In genomic region chr17:51850206-51850605, GRCh38 we compare ENCODE assay signal across 18 cellular contexts.
DNase-seq lines count a peak whose midpoint lies in the region; ATAC-seq, FAIRE-seq and TF ChIP-seq lines count a peak whose summit lies in the region.
"Had no signal": no experiment of that assay in that cellular context is flagged by ENCODE, and none has a peak within 500 bp of the region (broad histone marks: within the 10 kb centered on the region; RNA-seq: fewer than 3 reads in every experiment).

No MANE protein-coding gene starts in this region.

- H3K79me1 ChIP-seq in H1 (ENCODE audit: low read depth, low read length): no peaks in the 10 kb centered on the region

- no peak overlapping the region for H3K4ac ChIP-seq in H1 (replicated peaks; ENCODE audit: insufficient read length, low read depth, low read length)

- 63% methylated on average over 4 of the region's 4 CpGs; no CpG with 5 or more reads in 1 of the 2 experiments for WGBS in H1 (ENCODE audit: extremely low coverage in 1 of 2, insufficient coverage in 1 of 2, insufficient read length in 1 of 2, insufficient replicate concordance in 2 of 2, low coverage in 1 of 2, low lambda C conversion rate in 2 of 2, missing lambda C conversion rate in 1 of 2), 2 experiments

- no peak overlapping the region for H4K91ac ChIP-seq in H1 (replicated peaks; ENCODE audit: insufficient read length, low read length)

- no peak overlapping the region for H2AFZ ChIP-seq in OCI-LY1 (ENCODE audit: low read length)
- peak overlapping the region; percentile 76; the same call in 1 of the 2 replicates for H2AFZ ChIP-seq in H1 (ENCODE audit: low read length)

- H3K4me1 ChIP-seq in BE2C (peaks cover 16% of the 10 kb centered on the region), OCI-LY1 (ENCODE audit: insufficient read depth, low read length, severe bottlenecking) (no peaks in the 10 kb centered on the region), H1 (replicated peaks in 1 of 4; ENCODE audit: control insufficient read depth in 3 of 4, insufficient read depth in 4 of 4, low read length in 3 of 4) (no peaks in the 10 kb centered on the region)
- no peaks in the 10 kb centered on the region for H3K4me1 ChIP-seq in effector memory CD4-positive, alpha-beta T cell (ENCODE audit: control insufficient read depth, insufficient read depth, low read length, poor library complexity, severe bottlenecking)

- DNase-seq in BE2C (no peak), GM06990 (ENCODE audit: extremely low read depth, insufficient read length) (no peak), H1 (ENCODE audit: low read depth in 1 of 2, low spot score in 2 of 2) (no peak), cardiac septum (ENCODE audit: low spot score) (no peak), activated gamma-delta T cell treated with Interleukin-2 at 50 U/mL for 16 hours (no peak)
- no peak for DNase-seq in effector memory CD4-positive, alpha-beta T cell
- DNase-seq: activated CD4-positive, CD25-positive, alpha-beta regulatory T cell treated with anti-CD3 and anti-CD28 coated beads, Interleukin-2, amount 50 U/mL, for 72 hours; AML-193; DMS153; effector CD4-positive, alpha-beta T cell; kidney glomerular epithelial cell; MG63; NCI-H2029 treated with DMSO at 0.1 percent for 48 hours; NCI-H526 treated with DMSO at 0.1 percent for 48 hours had no signal

- no peak overlapping the region for H2BK120ac ChIP-seq in H1 (replicated peaks; ENCODE audit: low read depth, low read length)

- no peak overlapping the region for H2BK12ac ChIP-seq in H1 (ENCODE audit: low read depth, low read length)

- TF ChIP-seq EP300 in H1 (IDR thresholded peaks at IDR 0.05; ENCODE audit: borderline replicate concordance in 1 of 2, low read depth in 2 of 2, low read length in 2 of 2): no peak

- H3K9me2 ChIP-seq in OCI-LY1 (ENCODE audit: low read depth, low read length): no peaks in the 10 kb centered on the region

- H3K23ac ChIP-seq in H1 (ENCODE audit: insufficient read length): no peak overlapping the region

- no peaks in the 10 kb centered on the region for H3K27me3 ChIP-seq in BE2C
- H3K27me3 ChIP-seq in GM06990 (replicated peaks; ENCODE audit: control insufficient read depth, insufficient read depth, low read length): no peaks in the 10 kb centered on the region
- H3K27me3 ChIP-seq in OCI-LY1 (ENCODE audit: insufficient read depth, low read length): no peaks in the 10 kb centered on the region
- H3K27me3 ChIP-seq in H1 (replicated peaks in 1 of 4; ENCODE audit: control insufficient read depth in 3 of 4, extremely low read depth in 1 of 4, insufficient read depth in 3 of 4, low read length in 3 of 4): no peaks in the 10 kb centered on the region
- no peaks in the 10 kb centered on the region for H3K27me3 ChIP-seq in effector memory CD4-positive, alpha-beta T cell (replicated peaks; ENCODE audit: control insufficient read depth, insufficient read depth, low read length, poor library complexity, severe bottlenecking)

- H3K36me3 ChIP-seq in BE2C (no peaks in the 10 kb centered on the region), GM06990 (ENCODE audit: control insufficient read depth, insufficient read depth, low read length) (no peaks in the 10 kb centered on the region), OCI-LY1 (ENCODE audit: insufficient read depth, low read length) (no peaks in the 10 kb centered on the region), H1 (ENCODE audit: control insufficient read depth in 2 of 4, insufficient read depth in 4 of 4, low read length in 3 of 4) (no peaks in the 10 kb centered on the region)
- no peaks in the 10 kb centered on the region for H3K36me3 ChIP-seq in effector memory CD4-positive, alpha-beta T cell (ENCODE audit: control insufficient read depth, insufficient read depth, low read length)
- H3K36me3 ChIP-seq: MG63, thoracic aorta had no signal

- TF ChIP-seq CTCF in BE2C (IDR thresholded peaks at IDR 0.05; ENCODE audit: low read depth, low read length) (peak; percentile 57), GM06990 (IDR thresholded peaks at IDR 0.05; ENCODE audit: insufficient read depth, low read length, poor library complexity, severe bottlenecking) (peak; percentile 2), OCI-LY1 (IDR thresholded peaks at IDR 0.05; ENCODE audit: low read length) (peak; percentile 18; the same call in 1 of the 2 replicates), H1 (IDR thresholded peaks at IDR 0.05; ENCODE audit: control extremely low read depth in 1 of 3, insufficient read depth in 1 of 3, low read depth in 1 of 3, low read length in 3 of 3) (peak; percentile 43 to 61 (median 52))

- CTCF ChIA-PET in H1 (lab: Charles Lee; ENCODE audit: partially characterized antibody): interaction anchor here (0.6 to 3.7 kb wide), 6 partner anchors 11 to 260 kb away, joined by 3 to 20 read pairs (median 4); no protein-coding TSS in a partner anchor

- no peak overlapping the region for H3K18ac ChIP-seq in H1 (ENCODE audit: extremely low read depth, low read length)

- no peak overlapping the region for H4K5ac ChIP-seq in H1 (ENCODE audit: insufficient read length, low read depth, low read length)

- no peak for TF ChIP-seq POLR2A in H1 (IDR thresholded peaks at IDR 0.05; ENCODE audit: control extremely low read depth in 1 of 2, low read depth in 2 of 2, low read length in 2 of 2)

- no peak overlapping the region for H3K56ac ChIP-seq in H1 (replicated peaks; ENCODE audit: insufficient read length, low read depth, low read length)

- no peak overlapping the region for H2BK15ac ChIP-seq in H1 (ENCODE audit: low read length)

- H4K20me1 ChIP-seq in OCI-LY1 (ENCODE audit: insufficient read depth, low read length): no peaks in the 10 kb centered on the region
- H4K20me1 ChIP-seq in H1 (replicated peaks in 1 of 2; ENCODE audit: control insufficient read depth in 1 of 2, insufficient read depth in 2 of 2, low read length in 2 of 2): no peaks in the 10 kb centered on the region

- FAIRE-seq in H1 (lab: Jason Lieb, UNC): peak; percentile 66

- TF ChIP-seq RAD21 in H1 (IDR thresholded peaks at IDR 0.05 in 1 of 2, conservative IDR thresholded peaks at IDR 0.05 in 1 of 2; ENCODE audit: low read depth in 2 of 2, low read length in 2 of 2): peak; percentile 49 to 60

- intact Hi-C loops in cardiac septum (cut with DNase I): no loop called here

- no peak overlapping the region for H4K8ac ChIP-seq in H1 (ENCODE audit: extremely low read depth, insufficient read depth, low read length)

- no peak overlapping the region for H3K14ac ChIP-seq in H1 (ENCODE audit: insufficient read length)

- no peak overlapping the region for H2AK5ac ChIP-seq in H1 (ENCODE audit: low read depth, low read length)

- no peaks in the 10 kb centered on the region for H3K23me2 ChIP-seq in H1 (ENCODE audit: low read depth, low read length)

- H2BK20ac ChIP-seq in H1 (ENCODE audit: low read length): no peak overlapping the region

- no peak overlapping the region for H3K4me3 ChIP-seq in BE2C (ENCODE audit: low read depth, low read length)
- H3K4me3 ChIP-seq in GM06990 (replicated peaks; ENCODE audit: low read depth, low read length): no peak overlapping the region
- no peak overlapping the region for H3K4me3 ChIP-seq in OCI-LY1 (ENCODE audit: low read depth, low read length, poor library complexity, severe bottlenecking)
- no peak overlapping the region for H3K4me3 ChIP-seq in H1 (ENCODE audit: extremely low read depth in 1 of 4, insufficient read depth in 2 of 4, low read depth in 3 of 4, low read length in 4 of 4)
- H3K4me3 ChIP-seq in effector memory CD4-positive, alpha-beta T cell (ENCODE audit: insufficient read depth, low read depth, low read length, poor library complexity, severe bottlenecking): no peak overlapping the region
- H3K4me3 ChIP-seq: MG63, thoracic aorta had no signal

- H3K4me2 ChIP-seq in OCI-LY1 (ENCODE audit: low read length): no peak overlapping the region
- H3K4me2 ChIP-seq in H1 (ENCODE audit: insufficient read depth in 1 of 2, low read depth in 2 of 2, low read length in 2 of 2): no peak overlapping the region

- H3K79me2 ChIP-seq in OCI-LY1 (ENCODE audit: insufficient read depth, low read length) (no peaks in the 10 kb centered on the region), H1 (ENCODE audit: control insufficient read depth in 1 of 2, insufficient read depth in 2 of 2, low read length in 2 of 2) (no peaks in the 10 kb centered on the region)

- H3K27ac ChIP-seq in OCI-LY1 (ENCODE audit: low read depth, low read length, poor library complexity, severe bottlenecking): no peak overlapping the region
- H3K27ac ChIP-seq in H1 (ENCODE audit: low read depth, low read length): no peak overlapping the region
- H3K27ac ChIP-seq in effector memory CD4-positive, alpha-beta T cell (ENCODE audit: insufficient read depth, low read length, poor library complexity, severe bottlenecking): no peak overlapping the region
- H3K27ac ChIP-seq: thoracic aorta had no signal

- no peak overlapping the region for H2BK5ac ChIP-seq in H1 (ENCODE audit: low read depth, low read length)

- H3K9me3 ChIP-seq in BE2C: no peaks in the 10 kb centered on the region
- H3K9me3 ChIP-seq in OCI-LY1 (ENCODE audit: low read length): no peaks in the 10 kb centered on the region
- no peaks in the 10 kb centered on the region for H3K9me3 ChIP-seq in H1 (ENCODE audit: insufficient read depth in 2 of 2, low read depth in 1 of 2, low read length in 1 of 2)
- no peaks in the 10 kb centered on the region for H3K9me3 ChIP-seq in effector memory CD4-positive, alpha-beta T cell (ENCODE audit: control insufficient read depth, low read length)
- H3K9me3 ChIP-seq: MG63, thoracic aorta had no signal

- H3K9ac ChIP-seq in OCI-LY1 (ENCODE audit: low read length) (no peak overlapping the region), H1 (replicated peaks in 1 of 4; ENCODE audit: extremely low read depth in 1 of 4, low read depth in 3 of 4, low read length in 3 of 4) (no peak overlapping the region)

- H3F3A ChIP-seq in OCI-LY1 (ENCODE audit: insufficient read depth, low read length): no peaks in the 10 kb centered on the region

- no peak for ATAC-seq in HG03095 (IDR thresholded peaks at IDR 0.05; ENCODE audit: unreplicated experiment)
- ATAC-seq: Right ventricle myocardium inferior had no signal

- POLR2A ChIA-PET in H1 (lab: Charles Lee; ENCODE audit: partially characterized antibody): no interaction called here

TF ChIP-seq in H1, 55 proteins besides CTCF, POLR2A, EP300 and RAD21 (continues in another document):
- no peak for TF ChIP-seq BCL11A (IDR thresholded peaks at IDR 0.05; ENCODE audit: low read depth in 2 of 2, low read length in 2 of 2)
- TF ChIP-seq CBX5 (IDR thresholded peaks at IDR 0.05; ENCODE audit: low read depth, low read length): no peak
- no peak for TF ChIP-seq POU5F1 (IDR thresholded peaks at IDR 0.05; ENCODE audit: low read depth, low read length)
- no peak for TF ChIP-seq ATF3 (IDR thresholded peaks at IDR 0.05; ENCODE audit: insufficient read depth, low read depth, low read length)
- no peak for TF ChIP-seq SIX5 (IDR thresholded peaks at IDR 0.05; ENCODE audit: low read depth, low read length)
- TF ChIP-seq CHD2 (IDR thresholded peaks at IDR 0.05; ENCODE audit: low read length): no peak
- TF ChIP-seq EGR1 (IDR thresholded peaks at IDR 0.05; ENCODE audit: borderline replicate concordance, low read depth, low read length): no peak
- TF ChIP-seq SP4 (IDR thresholded peaks at IDR 0.05; ENCODE audit: low read length): no peak

Comparison
In these comparisons a context has a peak if more than half of its experiments do, and no peak if none do; other contexts are left out.
1. CTCF ChIP-seq: peak in every context shown above with its lines; median percentile 57 in BE2C; 52 in H1; 18 in OCI-LY1; 2 in GM06990.